Comparison of ENCODE assay signal across 12 cellular contexts in the genomic region with DNA sequence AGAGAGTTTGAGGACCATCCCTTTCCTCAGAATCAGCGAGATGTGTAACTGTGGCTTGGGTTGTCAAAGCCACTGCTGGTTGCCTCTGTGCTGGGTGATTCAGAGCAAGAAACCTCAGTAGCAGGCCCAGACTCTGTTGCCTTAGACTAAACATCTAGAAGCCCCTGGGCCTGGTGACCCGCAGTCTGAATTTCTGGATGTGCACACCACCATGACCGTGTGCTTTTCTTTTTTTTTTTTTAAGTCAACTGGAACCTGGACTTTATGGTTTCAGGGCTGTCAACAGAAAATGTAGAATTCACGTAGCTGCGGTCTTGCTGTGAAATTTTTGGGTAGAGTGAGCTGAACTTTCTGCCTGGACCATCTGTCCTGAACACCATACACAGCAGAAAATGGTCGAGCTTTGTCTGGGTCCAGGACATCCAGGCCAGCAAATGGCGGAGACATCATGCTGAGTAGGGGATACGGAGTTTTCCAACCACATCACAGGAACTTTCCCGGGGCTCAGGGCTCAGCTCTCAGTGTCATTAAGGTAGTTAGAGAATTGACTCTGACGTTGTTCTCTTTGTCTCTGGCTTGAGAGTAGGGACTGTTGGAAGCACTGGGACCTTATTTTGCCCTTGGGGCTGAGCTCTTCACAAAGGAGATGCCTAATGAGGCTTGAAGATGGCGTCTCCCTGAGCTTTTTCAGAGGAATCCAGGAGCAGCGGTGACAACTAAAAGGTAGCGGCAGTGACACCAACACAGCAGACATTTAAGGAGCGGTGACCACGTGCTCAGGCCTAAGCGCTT. TPM values are rescaled to one million over a fixed set of nuclear protein-coding genes. Genes with fewer than 3 reads are reported as not detected.
A peak's percentile ranks its signal among the peaks of the same experiment; 100 is the strongest.
DNase-seq lines count a peak whose midpoint lies in the region; ATAC-seq lines count a peak whose summit lies in the region.
"Had no signal": no experiment of that assay in that cellular context is flagged by ENCODE, and none has a peak within 500 bp of the region (broad histone marks: within the 10 kb centered on the region; RNA-seq: fewer than 3 reads in every experiment).

No MANE protein-coding gene starts in this region.

- H3K4me3 Mint-ChIP-seq in activated CD4-positive, alpha-beta T cell treated with anti-CD3 and anti-CD28 coated beads, Interleukin-2, amount 10 ng/mL, durations not matched to agents 24 days and 14 days, result peak overlapping the region; percentile 1

- no peak for DNase-seq in activated CD4-positive, alpha-beta T cell treated with anti-CD3 and anti-CD28 coated beads, Interleukin-2, amount 10 ng/mL, durations not matched to agents 24 days and 14 days
- no peak for DNase-seq in activated CD4-positive, alpha-beta T cell treated with anti-CD3 and anti-CD28 coated beads, Interleukin-2, amount 50 U/mL, for 1 hour
- DNase-seq in stimulated activated CD8-positive, alpha-beta memory T cell treated with anti-CD3 and anti-CD28 coated beads, Interleukin-4, amount 100 ng/mL, for 48 hours, result peak; percentile 61
- DNase-seq in activated CD8-positive, alpha-beta memory T cell treated with anti-CD3 and anti-CD28 coated beads, Interleukin-2, amount 50 U/mL, for 48 hours, result no peak
- no peak for DNase-seq in NCI-H2107 (lab: John Stamatoyannopoulos, UW)
- DNase-seq: activated gamma-delta T cell treated with Interleukin-2 at 50 U/mL for 16 hours, NCI-H524 treated with DMSO at 0.1 percent for 48 hours had no signal

- intact Hi-C loops in activated CD4-positive, alpha-beta T cell treated with anti-CD3 and anti-CD28 coated beads, Interleukin-2, amount 10 ng/mL, durations not matched to agents 24 days and 14 days (cut with micrococcal nuclease), result loop anchor here (5.0 kb wide), 1 partner anchor 72 kb away; the partner anchor contains the start of gene JDP2

- peak overlapping the region; percentile 39 for H3K27ac Mint-ChIP-seq in activated CD4-positive, alpha-beta T cell treated with anti-CD3 and anti-CD28 coated beads, Interleukin-2, amount 10 ng/mL, durations not matched to agents 24 days and 14 days

- peaks cover 34% of the 10 kb centered on the region for H3K4me1 Mint-ChIP-seq in activated CD4-positive, alpha-beta T cell treated with anti-CD3 and anti-CD28 coated beads, Interleukin-2, amount 10 ng/mL, durations not matched to agents 24 days and 14 days

- no peaks in the 10 kb centered on the region for H3K36me3 Mint-ChIP-seq in activated CD4-positive, alpha-beta T cell treated with anti-CD3 and anti-CD28 coated beads, Interleukin-2, amount 10 ng/mL, durations not matched to agents 24 days and 14 days (ENCODE audit: low read depth)

- no peaks in the 10 kb centered on the region for H3K27me3 Mint-ChIP-seq in activated CD4-positive, alpha-beta T cell treated with anti-CD3 and anti-CD28 coated beads, Interleukin-2, amount 10 ng/mL, durations not matched to agents 24 days and 14 days

- ATAC-seq in GM21619 (IDR thresholded peaks at IDR 0.05; ENCODE audit: unreplicated experiment), result peak; percentile 74
- peak; percentile 51 for ATAC-seq in HG03469 (IDR thresholded peaks at IDR 0.05; ENCODE audit: unreplicated experiment)
- ATAC-seq in HG03039 (IDR thresholded peaks at IDR 0.05; ENCODE audit: unreplicated experiment), result no peak
- ATAC-seq: HCT116 had no signal

- no peaks in the 10 kb centered on the region for H3K9me3 Mint-ChIP-seq in activated CD4-positive, alpha-beta T cell treated with anti-CD3 and anti-CD28 coated beads, Interleukin-2, amount 10 ng/mL, durations not matched to agents 24 days and 14 days

RNA-seq across cellular contexts. Expression of gene BATF, which starts 23.0 kb away (rescaled TPM):
- total RNA-seq in activated CD4-positive, alpha-beta T cell treated with anti-CD3 and anti-CD28 coated beads, Interleukin-2, amount 10 ng/mL, durations not matched to agents 24 days and 14 days, result 175 and 178 TPM in 2 replicates
- total RNA-seq: A673 had no signal
